In the genomic region with DNA sequence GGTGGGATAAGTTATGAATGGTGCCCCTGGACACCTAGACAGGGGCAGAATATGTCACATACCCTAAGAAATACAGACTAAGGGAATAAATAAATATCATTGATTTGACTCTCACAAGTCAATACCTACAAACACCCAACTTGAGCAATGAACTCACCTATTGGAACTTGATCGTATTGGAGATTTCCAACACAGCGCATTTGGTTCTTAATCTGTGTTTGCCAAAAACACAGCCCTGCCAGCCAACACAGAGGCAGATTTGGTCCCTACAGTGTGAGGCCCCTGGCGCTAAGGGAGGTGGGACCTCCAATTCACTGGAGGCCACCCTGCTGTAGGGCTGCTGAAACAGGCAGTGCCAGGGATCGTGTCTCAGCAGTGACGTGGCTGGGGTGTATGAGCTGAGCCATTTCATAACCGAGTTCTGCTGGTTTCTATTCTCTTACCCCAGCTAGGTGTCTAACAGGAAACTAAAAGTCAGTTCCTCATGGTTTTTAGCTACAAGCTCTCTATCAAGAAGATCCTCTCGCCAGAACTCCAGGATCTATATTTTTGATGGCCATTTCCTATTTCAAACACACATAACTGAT, we compare ENCODE assay signal across 17 cellular contexts.
DNase-seq lines count a peak whose midpoint lies in the region; ATAC-seq and TF ChIP-seq lines count a peak whose summit lies in the region.
"Had no signal": no experiment of that assay in that cellular context is flagged by ENCODE, and none has a peak within 500 bp of the region (broad histone marks: within the 10 kb centered on the region; RNA-seq: fewer than 3 reads in every experiment).

No MANE protein-coding gene starts in this region.

- H3K4me1 Mint-ChIP-seq in activated CD4-positive, alpha-beta T cell treated with anti-CD3 and anti-CD28 coated beads for 36 hours = peaks cover 9% of the 10 kb centered on the region
- H3K4me1 Mint-ChIP-seq in activated CD4-positive, alpha-beta T cell treated with anti-CD3 and anti-CD28 coated beads, Interleukin-2, amount 10 ng/mL, durations not matched to agents 24 days and 14 days = peaks cover 20% of the 10 kb centered on the region

- CTCF ChIA-PET in activated CD4-positive, alpha-beta T cell treated with anti-CD3 and anti-CD28 coated beads for 36 hours (lab: Charles Lee) = interaction anchor here (1.4 kb wide), 1 partner anchor 23 kb away, joined by 3 read pairs; no protein-coding TSS in a partner anchor

- TF ChIP-seq CTCF in dorsolateral prefrontal cortex (IDR thresholded peaks at IDR 0.05 in 54 of 56, conservative IDR thresholded peaks at IDR 0.05 in 2 of 56; ENCODE audit: low read depth in 1 of 56, partially characterized antibody in 56 of 56) = no peak
- TF ChIP-seq CTCF in foreskin keratinocyte (conservative IDR thresholded peaks at IDR 0.05) = no peak

- H3K4me3 ChIP-seq in dorsolateral prefrontal cortex = no peak overlapping the region
- H3K4me3 ChIP-seq: A549, SJCRH30, skin epidermis, uterus had no signal

- H3K27ac ChIP-seq in dorsolateral prefrontal cortex (peak overlapping the region in 49 of 59 donors; percentile 2 to 85 (median 60)), foreskin keratinocyte (no peak overlapping the region)
- H3K27ac ChIP-seq: A549, brain microvascular endothelial cell, SJCRH30, skin epidermis, uterus had no signal

- H3K27me3 ChIP-seq in dorsolateral prefrontal cortex (no peaks in the 10 kb centered on the region), foreskin keratinocyte (no peaks in the 10 kb centered on the region)
- H3K27me3 ChIP-seq: brain microvascular endothelial cell, SJCRH30, uterus had no signal

- no peaks in the 10 kb centered on the region for H3K9me3 Mint-ChIP-seq in activated CD4-positive, alpha-beta T cell treated with anti-CD3 and anti-CD28 coated beads for 36 hours (ENCODE audit: low read depth)
- H3K9me3 Mint-ChIP-seq in activated CD4-positive, alpha-beta T cell treated with anti-CD3 and anti-CD28 coated beads, Interleukin-2, amount 10 ng/mL, durations not matched to agents 24 days and 14 days = no peaks in the 10 kb centered on the region
- H3K9me3 Mint-ChIP-seq: nephron had no signal

- no peaks in the 10 kb centered on the region for H3K4me1 ChIP-seq in foreskin keratinocyte
- H3K4me1 ChIP-seq: A549, Caco-2, SJCRH30, uterus had no signal

- intact Hi-C loops in activated CD4-positive, alpha-beta T cell treated with anti-CD3 and anti-CD28 coated beads for 36 hours (cut with DNase I, micrococcal nuclease) = no loop called here
- intact Hi-C loops in activated CD4-positive, alpha-beta T cell treated with anti-CD3 and anti-CD28 coated beads, Interleukin-2, amount 10 ng/mL, durations not matched to agents 24 days and 14 days (cut with micrococcal nuclease) = no loop called here
- intact Hi-C loops in dorsolateral prefrontal cortex (cut with DNase I) = no loop called here
- intact Hi-C loops in left ventricle myocardium superior (cut with micrococcal nuclease) = no loop called here

- POLR2A ChIA-PET in activated CD4-positive, alpha-beta T cell treated with anti-CD3 and anti-CD28 coated beads for 36 hours (lab: Charles Lee) = no interaction called here

- H3K27ac Mint-ChIP-seq in activated CD4-positive, alpha-beta T cell treated with anti-CD3 and anti-CD28 coated beads for 36 hours = peak overlapping the region; percentile 9
- no peak overlapping the region for H3K27ac Mint-ChIP-seq in activated CD4-positive, alpha-beta T cell treated with anti-CD3 and anti-CD28 coated beads, Interleukin-2, amount 10 ng/mL, durations not matched to agents 24 days and 14 days
- H3K27ac Mint-ChIP-seq: nephron had no signal

- H3K36me3 Mint-ChIP-seq in activated CD4-positive, alpha-beta T cell treated with anti-CD3 and anti-CD28 coated beads for 36 hours (ENCODE audit: low read depth) = no peaks in the 10 kb centered on the region
- H3K36me3 Mint-ChIP-seq in activated CD4-positive, alpha-beta T cell treated with anti-CD3 and anti-CD28 coated beads, Interleukin-2, amount 10 ng/mL, durations not matched to agents 24 days and 14 days (ENCODE audit: low read depth) = no peaks in the 10 kb centered on the region

- DNase-seq in activated CD4-positive, alpha-beta T cell treated with anti-CD3 and anti-CD28 coated beads for 36 hours = peak; percentile 19
- DNase-seq in activated CD4-positive, alpha-beta T cell treated with anti-CD3 and anti-CD28 coated beads, Interleukin-2, amount 10 ng/mL, durations not matched to agents 24 days and 14 days = no peak
- peak in 1 of 10 donors; percentile 54 for DNase-seq in dorsolateral prefrontal cortex
- no peak for DNase-seq in foreskin keratinocyte
- DNase-seq in left ventricle myocardium superior = no peak
- DNase-seq in DMS53 (lab: John Stamatoyannopoulos, UW) = no peak
- DNase-seq: brain microvascular endothelial cell, Caco-2, kidney glomerular epithelial cell, NCI-H1105 treated with DMSO at 0.1 percent for 48 hours, uterus had no signal

- H3K27me3 Mint-ChIP-seq in activated CD4-positive, alpha-beta T cell treated with anti-CD3 and anti-CD28 coated beads for 36 hours = no peaks in the 10 kb centered on the region
- H3K27me3 Mint-ChIP-seq in activated CD4-positive, alpha-beta T cell treated with anti-CD3 and anti-CD28 coated beads, Interleukin-2, amount 10 ng/mL, durations not matched to agents 24 days and 14 days = no peaks in the 10 kb centered on the region

- ATAC-seq in activated CD4-positive, alpha-beta T cell treated with anti-CD3 and anti-CD28 coated beads for 36 hours = peak; percentile 63
- ATAC-seq in GM19397 (IDR thresholded peaks at IDR 0.05; ENCODE audit: unreplicated experiment) (peak; percentile 72), HG03103 (IDR thresholded peaks at IDR 0.05; ENCODE audit: low read depth, unreplicated experiment) (peak; percentile 90), foreskin keratinocyte (no peak), left ventricle myocardium superior (no peak)
- ATAC-seq: A549 had no signal

- H3K4me3 Mint-ChIP-seq in activated CD4-positive, alpha-beta T cell treated with anti-CD3 and anti-CD28 coated beads for 36 hours = no peak overlapping the region
- no peak overlapping the region for H3K4me3 Mint-ChIP-seq in activated CD4-positive, alpha-beta T cell treated with anti-CD3 and anti-CD28 coated beads, Interleukin-2, amount 10 ng/mL, durations not matched to agents 24 days and 14 days
- H3K4me3 Mint-ChIP-seq: nephron had no signal

Comparison
In these comparisons a context has a peak if more than half of its experiments do, and no peak if none do; other contexts are left out.
1. ATAC-seq: peak in activated CD4-positive, alpha-beta T cell treated with anti-CD3 and anti-CD28 coated beads for 36 hours (single experiment), GM19397 (single experiment) and HG03103 (single experiment); none in foreskin keratinocyte (single experiment) and left ventricle myocardium superior (single experiment).